In genomic region chr2:174681099-174681982, GRCh38 we compare ENCODE assay signal across 8 cellular contexts.
A peak's percentile ranks its signal among the peaks of the same experiment; 100 is the strongest.
DNase-seq lines count a peak whose midpoint lies in the region; ATAC-seq and TF ChIP-seq lines count a peak whose summit lies in the region.

No MANE protein-coding gene starts in this region.

- no peak overlapping the region for H2BK12ac ChIP-seq in neuronal stem cell (ENCODE audit: low read length)

- H4K91ac ChIP-seq in neuronal stem cell (ENCODE audit: low read depth, low read length, poor library complexity) = no peak overlapping the region

- H3K9me3 Mint-ChIP-seq in T-helper 1 cell treated with Interleukin-12 subunit alpha and Interleukin-12 subunit beta and Interleukin-4 antibody, amounts not matched to agents 30 μg/mL and 1 μg/mL, for 36 hours = no peaks in the 10 kb centered on the region

- H3K27me3 ChIP-seq in SK-N-SH (ENCODE audit: insufficient read depth) (no peaks in the 10 kb centered on the region), neuronal stem cell (ENCODE audit: control insufficient read depth in 3 of 3, insufficient read depth in 3 of 3, low read depth in 1 of 3, low read length in 3 of 3) (peaks cover 0 to 20% (median 9%) of the 10 kb centered on the region in 3 experiments)

- no peak overlapping the region for H2BK15ac ChIP-seq in neuronal stem cell (ENCODE audit: low read length)

- POLR2A ChIA-PET in SK-N-SH (lab: Yijun Ruan, JAX) = interaction anchor here (1.2 to 2.8 kb wide), 5 partner anchors 8 to 146 kb away, joined by 3 to 13 read pairs (median 5); no protein-coding TSS in a partner anchor

- no peak for ATAC-seq in HG03342 (IDR thresholded peaks at IDR 0.05; ENCODE audit: unreplicated experiment)

- DNase-seq in T-helper 1 cell (no peak), SK-N-SH (peak; percentile 38), fibroblast of the conjunctiva (ENCODE audit: low read depth) (peak; percentile 29), neuronal stem cell (ENCODE audit: low spot score) (no peak), HT-29 (ENCODE audit: low spot score) (no peak), NCI-H187 treated with DMSO at 0.1 percent for 48 hours (lab: John Stamatoyannopoulos, UW) (no peak)

- H3K79me1 ChIP-seq in neuronal stem cell (ENCODE audit: low read depth, low read length) = peaks cover 2% of the 10 kb centered on the region

- H3K4me1 Mint-ChIP-seq in T-helper 1 cell treated with Interleukin-12 subunit alpha and Interleukin-12 subunit beta and Interleukin-4 antibody, amounts not matched to agents 30 μg/mL and 1 μg/mL, for 36 hours (ENCODE audit: low read depth) = peaks cover 66% of the 10 kb centered on the region

- no peak overlapping the region for H3K23ac ChIP-seq in neuronal stem cell (ENCODE audit: low read depth, low read length, poor library complexity)

- H3K36me3 Mint-ChIP-seq in T-helper 1 cell treated with Interleukin-12 subunit alpha and Interleukin-12 subunit beta and Interleukin-4 antibody, amounts not matched to agents 30 μg/mL and 1 μg/mL, for 36 hours (ENCODE audit: low read depth) = peaks cover 20% of the 10 kb centered on the region

- H2AK5ac ChIP-seq in neuronal stem cell (ENCODE audit: low read depth, low read length) = no peak overlapping the region

- H4K20me1 ChIP-seq in SK-N-SH (ENCODE audit: insufficient read depth) = peaks cover 14% of the 10 kb centered on the region

- H3K27me3 Mint-ChIP-seq in T-helper 1 cell treated with Interleukin-12 subunit alpha and Interleukin-12 subunit beta and Interleukin-4 antibody, amounts not matched to agents 30 μg/mL and 1 μg/mL, for 36 hours (ENCODE audit: low read depth) = no peaks in the 10 kb centered on the region

- no peak overlapping the region for H2BK120ac ChIP-seq in neuronal stem cell (ENCODE audit: low read depth, low read length)

- peaks cover 13 to 15% of the 10 kb centered on the region in 2 experiments for H3K36me3 ChIP-seq in SK-N-SH (replicated peaks in 1 of 2; ENCODE audit: control insufficient read depth in 1 of 2, insufficient read depth in 2 of 2, low read length in 1 of 2)
- H3K36me3 ChIP-seq in neuronal stem cell (replicated peaks in 1 of 2; ENCODE audit: control insufficient read depth in 2 of 2, insufficient read depth in 2 of 2, low read length in 2 of 2) = peaks cover 0 to 32% of the 10 kb centered on the region in 2 donors

- H3K14ac ChIP-seq in neuronal stem cell (ENCODE audit: low read length) = no peak overlapping the region

- H3K4ac ChIP-seq in neuronal stem cell (ENCODE audit: low read length) = no peak overlapping the region

- H3K27ac ChIP-seq in SK-N-SH (ENCODE audit: low read depth in 2 of 2, low read length in 1 of 2) = peak overlapping the region; percentile 72 to 89; a peak in 3 of 4 replicates
- no peak overlapping the region for H3K27ac ChIP-seq in neuronal stem cell (replicated peaks; ENCODE audit: low read length)

- H3K4me3 ChIP-seq in SK-N-SH (ENCODE audit: low read depth in 2 of 2, low read length in 1 of 2) = peak overlapping the region; percentile 89 to 93
- H3K4me3 ChIP-seq in neuronal stem cell (ENCODE audit: low read length in 2 of 2) = peak overlapping the region; percentile 72 to 95

- H3K9me2 ChIP-seq in SK-N-SH = no peaks in the 10 kb centered on the region

- H3K9me3 ChIP-seq in SK-N-SH (no peaks in the 10 kb centered on the region), neuronal stem cell (replicated peaks in 1 of 2; ENCODE audit: control insufficient read depth in 2 of 2, insufficient read depth in 1 of 2, low read depth in 1 of 2, low read length in 2 of 2) (no peaks in the 10 kb centered on the region)

- H3K27ac Mint-ChIP-seq in T-helper 1 cell treated with Interleukin-12 subunit alpha and Interleukin-12 subunit beta and Interleukin-4 antibody, amounts not matched to agents 30 μg/mL and 1 μg/mL, for 36 hours = peak overlapping the region; percentile 83

- CTCF ChIA-PET in SK-N-SH (lab: Yijun Ruan, JAX) = interaction anchor here (0.7 to 3.8 kb wide), 11 partner anchors 8 to 219 kb away, joined by 3 to 22 read pairs (median 4); no protein-coding TSS in a partner anchor

- no peak for TF ChIP-seq CTCF in SK-N-SH (IDR thresholded peaks at IDR 0.05)

- peak overlapping the region; percentile 86 for H3K4me3 Mint-ChIP-seq in T-helper 1 cell treated with Interleukin-12 subunit alpha and Interleukin-12 subunit beta and Interleukin-4 antibody, amounts not matched to agents 30 μg/mL and 1 μg/mL, for 36 hours

- H4K8ac ChIP-seq in neuronal stem cell (ENCODE audit: low read depth, low read length) = no peak overlapping the region

- H3K4me2 ChIP-seq in SK-N-SH (peak overlapping the region; percentile 83), neuronal stem cell (ENCODE audit: insufficient read depth, low read length, poor library complexity, severe bottlenecking) (peak overlapping the region; percentile 96)

- peak overlapping the region; percentile 81; the same call in 1 of the 2 replicates for H2AFZ ChIP-seq in SK-N-SH (ENCODE audit: low read depth)
- H2AFZ ChIP-seq in neuronal stem cell (ENCODE audit: low read length) = peak overlapping the region; percentile 96

- peak overlapping the region; percentile 88 for H3K9ac ChIP-seq in SK-N-SH
- H3K9ac ChIP-seq in neuronal stem cell (ENCODE audit: low read depth, low read length, poor library complexity) = no peak overlapping the region

- TF ChIP-seq RAD21 in SK-N-SH (IDR thresholded peaks at IDR 0.05; ENCODE audit: low read length) = no peak

- no peak overlapping the region for H2BK5ac ChIP-seq in neuronal stem cell (ENCODE audit: low read length)

- H3K4me1 ChIP-seq in SK-N-SH (ENCODE audit: control insufficient read depth in 1 of 2, insufficient read depth in 2 of 2, low read depth in 1 of 2, low read length in 1 of 2) = peaks cover 6 to 45% of the 10 kb centered on the region in 2 experiments; a peak in 2 of 4 replicates
- peaks cover 3 to 4% of the 10 kb centered on the region in 2 donors for H3K4me1 ChIP-seq in neuronal stem cell (ENCODE audit: control insufficient read depth in 2 of 2, insufficient read depth in 1 of 2, low read depth in 1 of 2, low read length in 2 of 2)

- H3F3A ChIP-seq in SK-N-SH (replicated peaks; ENCODE audit: insufficient read depth) = peaks cover 8% of the 10 kb centered on the region

- 48% methylated on average over 17 of the region's 17 CpGs for WGBS in SK-N-SH (ENCODE audit: low lambda C conversion rate)
- WGBS in neuronal stem cell (ENCODE audit: extremely low coverage in 2 of 2, insufficient read length in 2 of 2, insufficient replicate concordance in 1 of 2), 2 donors = no CpG with 5 or more reads among the region's 17 CpGs

- TF ChIP-seq EP300 in SK-N-SH (IDR thresholded peaks at IDR 0.05; ENCODE audit: borderline replicate concordance in 1 of 2, low read depth in 1 of 2, low read length in 1 of 2) = no peak

- no peak overlapping the region for H3K18ac ChIP-seq in neuronal stem cell (ENCODE audit: low read length)

- H3K79me2 ChIP-seq in SK-N-SH (ENCODE audit: insufficient read depth) = peaks cover 62% of the 10 kb centered on the region

TF ChIP-seq in SK-N-SH, 30 proteins besides CTCF, POLR2A, EP300 and RAD21:
- no peak for TF ChIP-seq TAF1 (IDR thresholded peaks at IDR 0.05; ENCODE audit: borderline replicate concordance, low read depth, low read length)
- no peak for TF ChIP-seq USF2 (IDR thresholded peaks at IDR 0.05; ENCODE audit: borderline replicate concordance, low read depth, low read length)

Comparison
In these comparisons a context has a peak if more than half of its experiments do, and no peak if none do; other contexts are left out.
1. DNase-seq: peak in SK-N-SH (single experiment) and fibroblast of the conjunctiva (single experiment); none in T-helper 1 cell (0 of 5), neuronal stem cell (single experiment), HT-29 (single experiment) and NCI-H187 treated with DMSO at 0.1 percent for 48 hours (single experiment).